In the genomic region with DNA sequence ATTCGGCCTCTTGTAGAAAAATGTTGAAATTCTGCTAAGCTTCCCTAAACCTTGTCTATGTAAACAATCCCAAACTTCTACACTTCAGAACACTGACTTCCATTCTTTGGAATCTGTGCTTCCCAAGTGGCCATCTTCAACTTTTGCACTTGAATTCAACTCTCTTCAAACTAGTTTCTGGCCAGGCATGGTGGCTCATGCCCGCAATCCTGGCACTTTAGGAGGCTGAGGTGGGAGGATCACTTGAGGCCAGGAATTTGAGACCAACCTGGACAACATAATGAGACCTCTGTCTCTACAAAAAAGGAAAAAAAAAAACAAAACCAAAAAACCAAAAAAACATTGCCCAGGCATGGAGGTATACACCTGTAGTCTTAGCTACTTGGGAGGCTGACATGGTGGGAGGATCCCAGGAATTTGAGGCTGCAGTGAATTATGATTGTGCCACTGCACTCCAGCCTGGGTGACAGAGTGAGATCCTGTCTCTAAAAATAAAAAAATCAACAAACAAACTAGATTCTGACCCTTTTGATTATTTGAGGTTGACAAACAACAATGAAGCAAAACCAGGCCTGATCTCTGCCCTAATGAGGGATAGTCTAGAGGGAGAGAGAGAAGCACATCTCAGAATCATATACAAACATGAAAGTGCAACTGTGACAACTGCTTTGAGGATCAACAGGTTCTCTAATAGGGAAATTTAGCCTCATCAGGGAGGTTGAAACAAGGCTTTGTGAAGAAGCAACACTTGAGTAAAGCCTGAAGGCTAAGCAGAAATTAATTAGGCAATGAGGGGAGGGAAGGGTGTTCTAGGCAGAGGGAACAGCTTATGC, we compare ENCODE assay signal across 19 cellular contexts. TPM values are rescaled to one million over a fixed set of nuclear protein-coding genes. Genes with fewer than 3 reads are reported as not detected.
DNase-seq lines count a peak whose midpoint lies in the region; FAIRE-seq and TF ChIP-seq lines count a peak whose summit lies in the region.
"Had no signal": no experiment of that assay in that cellular context is flagged by ENCODE, and none has a peak within 500 bp of the region (broad histone marks: within the 10 kb centered on the region; RNA-seq: fewer than 3 reads in every experiment).

No MANE protein-coding gene starts in this region.

- H4K20me1 ChIP-seq in astrocyte (ENCODE audit: insufficient read depth, low read length) = no peaks in the 10 kb centered on the region

- H3K4me1 ChIP-seq in astrocyte (ENCODE audit: insufficient read depth, low read length) = peaks cover 16% of the 10 kb centered on the region
- peaks cover 9 to 47% (median 25%) of the 10 kb centered on the region in 4 donors for H3K4me1 ChIP-seq in liver (ENCODE audit: control insufficient read depth in 4 of 4, insufficient read depth in 4 of 4, low read length in 3 of 4)
- H3K4me1 ChIP-seq in transverse colon = peaks cover 0 to 32% (median 13%) of the 10 kb centered on the region in 4 donors
- H3K4me1 ChIP-seq in CD4-positive, alpha-beta memory T cell (ENCODE audit: insufficient read depth, low read length) = peaks cover 14% of the 10 kb centered on the region
- H3K4me1 ChIP-seq: right atrium auricular region, uterus had no signal

- no peaks in the 10 kb centered on the region for H3K27me3 ChIP-seq in astrocyte (ENCODE audit: insufficient read depth, low read length)
- H3K27me3 ChIP-seq in liver (ENCODE audit: control insufficient read depth in 4 of 4, insufficient read depth in 4 of 4, low read length in 3 of 4) = no peaks in the 10 kb centered on the region
- H3K27me3 ChIP-seq in transverse colon = no peaks in the 10 kb centered on the region
- H3K27me3 ChIP-seq in CD4-positive, alpha-beta memory T cell (ENCODE audit: insufficient read depth, low read length) = no peaks in the 10 kb centered on the region
- H3K27me3 ChIP-seq: brain microvascular endothelial cell, esophagus squamous epithelium, right atrium auricular region, uterus had no signal

- no peak for TF ChIP-seq RAD21 in liver (IDR thresholded peaks at IDR 0.05)

- no peak for TF ChIP-seq POLR2A in transverse colon (IDR thresholded peaks at IDR 0.05)

- H3K9me3 ChIP-seq in astrocyte (ENCODE audit: insufficient read depth, low read depth, low read length) = no peaks in the 10 kb centered on the region
- H3K9me3 ChIP-seq in liver (ENCODE audit: control insufficient read depth in 4 of 4, low read length in 3 of 4) = no peaks in the 10 kb centered on the region
- no peaks in the 10 kb centered on the region for H3K9me3 ChIP-seq in transverse colon
- H3K9me3 ChIP-seq in CD4-positive, alpha-beta memory T cell (ENCODE audit: control insufficient read depth in 1 of 2, low read length in 2 of 2) = no peaks in the 10 kb centered on the region
- H3K9me3 ChIP-seq: esophagus squamous epithelium, right atrium auricular region, uterus had no signal

- TF ChIP-seq EP300 in transverse colon (IDR thresholded peaks at IDR 0.05; ENCODE audit: low read depth) = no peak

- no peaks in the 10 kb centered on the region for H3K79me2 ChIP-seq in astrocyte (ENCODE audit: insufficient read depth, low read length)

- POLR2A ChIA-PET in CD4-positive, alpha-beta memory T cell (lab: Charles Lee; ENCODE audit: partially characterized antibody) = interaction anchor here (2.6 kb wide), 1 partner anchor 12 kb away, joined by 9 read pairs; the partner anchor contains the start of gene C12orf75

- no peak for DNase-seq in HFFc6
- DNase-seq in astrocyte (ENCODE audit: low read depth) = no peak
- DNase-seq in transverse colon = no peak
- no peak for DNase-seq in NAMALWA (ENCODE audit: low spot score)
- no peak for DNase-seq in CD4-positive, alpha-beta memory T cell
- DNase-seq in inferior parietal cortex (ENCODE audit: extremely low spot score) = no peak
- DNase-seq: activated CD4-positive, alpha-beta T cell treated with anti-CD3 and anti-CD28 coated beads, Interleukin-2, amount 50 U/mL, for 4 hours; activated effector memory CD4-positive, alpha-beta T cell treated with anti-CD3 and anti-CD28 coated beads, Interleukin-2, amount 50 U/mL, for 16 hours; brain microvascular endothelial cell; CD4-positive, alpha-beta T cell; effector memory CD4-positive, alpha-beta T cell; esophagus squamous epithelium; occipital lobe; uterus had no signal

- peaks cover 6% of the 10 kb centered on the region for H3K9me3 Mint-ChIP-seq in HFFc6
- H3K9me3 Mint-ChIP-seq in astrocyte (ENCODE audit: unreplicated experiment) = peaks cover 8% of the 10 kb centered on the region
- peaks cover 0 to 10% (median 4%) of the 10 kb centered on the region in 8 donors for H3K9me3 Mint-ChIP-seq in CD4-positive, alpha-beta memory T cell
- H3K9me3 Mint-ChIP-seq: CD4-positive, alpha-beta T cell had no signal

- H3K27ac Mint-ChIP-seq in HFFc6 (peak overlapping the region; percentile 95), astrocyte (ENCODE audit: unreplicated experiment) (peak overlapping the region; percentile 83)
- no peak overlapping the region for H3K27ac Mint-ChIP-seq in CD4-positive, alpha-beta memory T cell
- H3K27ac Mint-ChIP-seq: CD4-positive, alpha-beta T cell had no signal

- H3K4me3 ChIP-seq in astrocyte (ENCODE audit: insufficient read depth, low read depth, low read length) = no peak overlapping the region
- H3K4me3 ChIP-seq in liver (ENCODE audit: low read depth in 1 of 3, low read length in 3 of 3) = no peak overlapping the region
- peak overlapping the region in 1 of 4 donors; percentile 6 for H3K4me3 ChIP-seq in transverse colon
- H3K4me3 ChIP-seq in CD4-positive, alpha-beta memory T cell (ENCODE audit: low read length in 2 of 2) = no peak overlapping the region
- H3K4me3 ChIP-seq: esophagus squamous epithelium, right atrium auricular region, uterus had no signal

- peaks cover 23% of the 10 kb centered on the region for H3K36me3 Mint-ChIP-seq in HFFc6 (ENCODE audit: low read depth)
- peaks cover 2% of the 10 kb centered on the region for H3K36me3 Mint-ChIP-seq in astrocyte (ENCODE audit: low read depth, unreplicated experiment)
- H3K36me3 Mint-ChIP-seq in CD4-positive, alpha-beta memory T cell = peaks cover 0 to 4% of the 10 kb centered on the region in 2 donors

- H3K27me3 Mint-ChIP-seq in HFFc6 (ENCODE audit: insufficient read depth) = peaks cover 3% of the 10 kb centered on the region; the same call in 1 of the 2 replicates
- no peaks in the 10 kb centered on the region for H3K27me3 Mint-ChIP-seq in astrocyte (ENCODE audit: low read depth, unreplicated experiment)
- H3K27me3 Mint-ChIP-seq in CD4-positive, alpha-beta memory T cell = no peaks in the 10 kb centered on the region
- H3K27me3 Mint-ChIP-seq: CD4-positive, alpha-beta T cell had no signal

- H3K4me1 Mint-ChIP-seq in HFFc6 (ENCODE audit: low read depth) = peaks cover 92% of the 10 kb centered on the region
- H3K4me1 Mint-ChIP-seq in astrocyte (ENCODE audit: low read depth, unreplicated experiment) = peaks cover 23% of the 10 kb centered on the region
- peaks cover 12 to 18% (median 13%) of the 10 kb centered on the region in 4 donors for H3K4me1 Mint-ChIP-seq in CD4-positive, alpha-beta memory T cell

- intact Hi-C loops in transverse colon (cut with DNase I; ENCODE audit: low total_unique reads) = no loop called here
- intact Hi-C loops in CD4-positive, alpha-beta memory T cell (cut with micrococcal nuclease) = no loop called here

- TF ChIP-seq CTCF in HFFc6 (IDR thresholded peaks at IDR 0.05) = no peak
- no peak for TF ChIP-seq CTCF in astrocyte (IDR thresholded peaks at IDR 0.05; ENCODE audit: insufficient read depth, low read depth, low read length)
- TF ChIP-seq CTCF in liver (IDR thresholded peaks at IDR 0.05; ENCODE audit: low read depth, low read length, missing input control) = no peak
- TF ChIP-seq CTCF in transverse colon (IDR thresholded peaks at IDR 0.05) = no peak

- H3K27ac ChIP-seq in astrocyte (ENCODE audit: low read depth, low read length) (peak overlapping the region; percentile 76), liver (ENCODE audit: low read depth in 1 of 2, low read length in 2 of 2) (no peak overlapping the region), transverse colon (peak overlapping the region; percentile 57 to 78 (median 74))
- no peak overlapping the region for H3K27ac ChIP-seq in CD4-positive, alpha-beta memory T cell (ENCODE audit: low read depth, low read length)
- H3K27ac ChIP-seq: brain microvascular endothelial cell, esophagus squamous epithelium, HL-60, right atrium auricular region, uterus had no signal

- in situ Hi-C loops in transverse colon (cut with MboI; ENCODE audit: low pct_ligation_motif_present in 1 of 4, low pct_unique_long_range_greater_than_20kb in 1 of 4, low sequenced_read_pairs in 3 of 4) = no loop called here

- H2AFZ ChIP-seq in astrocyte (ENCODE audit: low read depth, low read length) = no peak overlapping the region

- WGBS in liver = 89% methylated on average over 2 of the region's 2 CpGs
- 61 to 64% methylated on average over 2 of the region's 2 CpGs for WGBS in transverse colon (ENCODE audit: low coverage in 1 of 2), 2 donors

- peak overlapping the region; percentile 59 for H3K4me2 ChIP-seq in astrocyte (ENCODE audit: low read length)

- no peak for FAIRE-seq in astrocyte (lab: Jason Lieb, UNC)
- FAIRE-seq: G401.6, keratinocyte had no signal

- no peaks in the 10 kb centered on the region for H3K36me3 ChIP-seq in astrocyte (ENCODE audit: insufficient read depth, low read length)
- H3K36me3 ChIP-seq in liver (ENCODE audit: control insufficient read depth in 4 of 4, insufficient read depth in 3 of 4, low read depth in 1 of 4, low read length in 3 of 4) = no peaks in the 10 kb centered on the region
- H3K36me3 ChIP-seq in transverse colon = no peaks in the 10 kb centered on the region
- no peaks in the 10 kb centered on the region for H3K36me3 ChIP-seq in CD4-positive, alpha-beta memory T cell (ENCODE audit: insufficient read depth, low read length)
- H3K36me3 ChIP-seq: brain microvascular endothelial cell, esophagus squamous epithelium, right atrium auricular region, uterus had no signal

- CTCF ChIA-PET in CD4-positive, alpha-beta memory T cell (lab: Charles Lee; ENCODE audit: partially characterized antibody) = interaction anchor here (0.9 to 3.8 kb wide), 3 partner anchors 12 to 65 kb away, joined by 3 to 14 read pairs (median 6); no protein-coding TSS in a partner anchor

- H3K9ac ChIP-seq in astrocyte (ENCODE audit: low read length) (no peak overlapping the region), liver (ENCODE audit: low read depth in 1 of 2, low read length in 2 of 2) (no peak overlapping the region)

- H3K4me3 Mint-ChIP-seq in HFFc6 (peak overlapping the region; percentile 59), astrocyte (ENCODE audit: unreplicated experiment) (no peak overlapping the region)
- no peak overlapping the region for H3K4me3 Mint-ChIP-seq in CD4-positive, alpha-beta memory T cell
- H3K4me3 Mint-ChIP-seq: CD4-positive, alpha-beta T cell had no signal

TF ChIP-seq in liver, 16 proteins besides CTCF, POLR2A, EP300 and RAD21 (continues in another document):
- TF ChIP-seq HNF4A (conservative IDR thresholded peaks at IDR 0.05) = peak; percentile 30 to 43
- no peak for TF ChIP-seq YY1 (IDR thresholded peaks at IDR 0.05)

RNA-seq across cellular contexts. Expression of gene C12orf75, which starts 11.6 kb away (rescaled TPM):
- 1,000 to 10,000 TPM; 1,007 to 1,412 (median 1,300) TPM for total RNA-seq in HFFc6 (2021; fragmentation: NEBNext Ultra II Directional; extraction: Animal tissue kit (Norgen Biotek cat#: 25700))
- total RNA-seq in astrocyte (130 and 163 TPM in 2 replicates), liver (1 to 10 TPM; 2.2 to 3.4 TPM), transverse colon (100 to 1,000 TPM in 1 of 4 donors, 10 to 100 TPM in 3; 14.1 to 120 (median 70.6) TPM)
- polyA plus RNA-seq in liver = 1 to 10 TPM; 1.2 to 3.9 TPM
- 10 to 100 TPM; 12.1 to 14.6 TPM for total RNA-seq in CD4-positive, alpha-beta memory T cell
- 100 to 1,000 TPM in 1 of 2 donors, 10 to 100 TPM in 1; 83.4 to 117 TPM for polyA plus RNA-seq in CD4-positive, alpha-beta memory T cell

Comparison
In these comparisons a context has a peak if more than half of its experiments do, and no peak if none do; other contexts are left out.
1. H3K27ac Mint-ChIP-seq: peak in HFFc6 (single experiment) and astrocyte (single experiment); none in CD4-positive, alpha-beta memory T cell (0 of 7).
2. H3K27ac ChIP-seq: peak in astrocyte (single experiment) and transverse colon (4 of 4); none in liver (0 of 2) and CD4-positive, alpha-beta memory T cell (single experiment).